Comparison of ENCODE assay signal across 8 cellular contexts in genomic region chr1:224497714-224498573, GRCh38.
DNase-seq lines count a peak whose midpoint lies in the region; ATAC-seq and TF ChIP-seq lines count a peak whose summit lies in the region.

No MANE protein-coding gene starts in this region.

- DNase-seq in GM12865 (ENCODE audit: low read depth) (peak; percentile 93), H4 (ENCODE audit: low spot score) (peak; percentile 58), M059J (ENCODE audit: low read depth) (peak; percentile 94), endothelial cell (ENCODE audit: low spot score) (no peak), stromal cell of bone marrow (ENCODE audit: low read depth) (peak; percentile 86), D341Med (ENCODE audit: low spot score) (no peak)
- DNase-seq in activated CD4-positive, alpha-beta T cell treated with anti-CD3 and anti-CD28 coated beads, Interleukin-2, amount 50 U/mL, for 48 hours: peak; percentile 76 to 79
- DNase-seq in naive thymus-derived CD8-positive, alpha-beta T cell: peak in 2 of 10 donors; percentile 2 to 13

- H3K36me3 Mint-ChIP-seq in endothelial cell (ENCODE audit: low read depth, unreplicated experiment): peaks cover 11% of the 10 kb centered on the region
- H3K36me3 Mint-ChIP-seq in naive thymus-derived CD8-positive, alpha-beta T cell: peaks cover 0 to 13% (median 7%) of the 10 kb centered on the region in 3 donors

- H3K9me3 Mint-ChIP-seq in endothelial cell (ENCODE audit: unreplicated experiment): no peaks in the 10 kb centered on the region
- H3K9me3 Mint-ChIP-seq in naive thymus-derived CD8-positive, alpha-beta T cell: peaks cover 0 to 17% (median 7%) of the 10 kb centered on the region in 9 donors

- peaks cover 13% of the 10 kb centered on the region for H3K27me3 Mint-ChIP-seq in endothelial cell (ENCODE audit: unreplicated experiment)
- H3K27me3 Mint-ChIP-seq in naive thymus-derived CD8-positive, alpha-beta T cell: peaks cover 0 to 9% (median 0%) of the 10 kb centered on the region in 5 donors

- TF ChIP-seq CTCF in GM12865 (IDR thresholded peaks at IDR 0.05; ENCODE audit: insufficient read depth, low read depth, low read length, missing control alignments): no peak
- no peak for TF ChIP-seq CTCF in endothelial cell (IDR thresholded peaks at IDR 0.05; ENCODE audit: unreplicated experiment)

- peak overlapping the region; percentile 99 for H3K27ac Mint-ChIP-seq in endothelial cell (ENCODE audit: unreplicated experiment)
- H3K27ac Mint-ChIP-seq in naive thymus-derived CD8-positive, alpha-beta T cell: peak overlapping the region in 6 of 10 donors; percentile 7 to 63 (median 34)

- peak overlapping the region; percentile 32; the same call in 1 of the 2 replicates for H3K4me3 ChIP-seq in GM12865 (ENCODE audit: low read depth, low read length)

- H3K4me3 Mint-ChIP-seq in endothelial cell (ENCODE audit: unreplicated experiment): no peak overlapping the region
- peak overlapping the region in 1 of 10 donors; percentile 16 for H3K4me3 Mint-ChIP-seq in naive thymus-derived CD8-positive, alpha-beta T cell

- POLR2A ChIA-PET in naive thymus-derived CD8-positive, alpha-beta T cell (lab: Charles Lee): no interaction called here

- H3K4me1 Mint-ChIP-seq in endothelial cell (ENCODE audit: unreplicated experiment): peaks cover 49% of the 10 kb centered on the region
- H3K4me1 Mint-ChIP-seq in naive thymus-derived CD8-positive, alpha-beta T cell: peaks cover 8 to 25% (median 21%) of the 10 kb centered on the region in 4 donors

- ATAC-seq in naive thymus-derived CD8-positive, alpha-beta T cell: peak in 1 of 2 donors; percentile 25

Comparison
In these comparisons a context has a peak if more than half of its experiments do, and no peak if none do; other contexts are left out.
1. DNase-seq: peak in GM12865 (single experiment), H4 (single experiment), M059J (single experiment), activated CD4-positive, alpha-beta T cell treated with anti-CD3 and anti-CD28 coated beads, Interleukin-2, amount 50 U/mL, for 48 hours (2 of 2) and stromal cell of bone marrow (single experiment); none in endothelial cell (single experiment) and D341Med (single experiment).